ENCODE assay signal across 8 cellular contexts in genomic region chr9:20622330-20623020, GRCh38. TPM values are rescaled to one million over a fixed set of nuclear protein-coding genes. Genes with fewer than 3 reads are reported as not detected.
DNase-seq lines count a peak whose midpoint lies in the region; ATAC-seq and TF ChIP-seq lines count a peak whose summit lies in the region.

Gene MLLT3 (minus strand): TSS chr9:20622499.

- DNase-seq in AG08395 (ENCODE audit: low spot score) (peak; percentile 99), NCI-H2227 treated with DMSO at 0.1 percent for 48 hours (lab: John Stamatoyannopoulos, UW) (peak; percentile 96), chondrocyte (ENCODE audit: low spot score) (peak; percentile 96), kidney glomerular epithelial cell (lab: John Stamatoyannopoulos, UW) (peak; percentile 91)
- peak; percentile 96 for DNase-seq in activated CD4-positive, alpha-beta T cell treated with anti-CD3 and anti-CD28 coated beads for 1 hour
- peak; percentile 94 to 95 for DNase-seq in stimulated activated CD4-positive, alpha-beta T cell treated with anti-CD3 and anti-CD28 coated beads, Interleukin-15, amount 100 ng/mL, for 48 hours (ENCODE audit: low read depth in 2 of 2)

- peaks cover 35% of the 10 kb centered on the region for H3K4me1 Mint-ChIP-seq in chondrocyte (ENCODE audit: low read depth)

- peak within 1 kb of the TSS; percentile 72 for H3K27ac Mint-ChIP-seq in chondrocyte (ENCODE audit: unreplicated experiment)

- H3K4me3 Mint-ChIP-seq in chondrocyte (ENCODE audit: unreplicated experiment): peak within 1 kb of the TSS; percentile 89

- no peak for TF ChIP-seq CTCF in chondrocyte (IDR thresholded peaks at IDR 0.05)

- peak; percentile 80 for ATAC-seq in GM18909 (IDR thresholded peaks at IDR 0.05; ENCODE audit: poor library complexity, unreplicated experiment)
- ATAC-seq in HG03159 (IDR thresholded peaks at IDR 0.05; ENCODE audit: unreplicated experiment): peak; percentile 74

- H3K27me3 Mint-ChIP-seq in chondrocyte (ENCODE audit: low read depth): no peaks in the 10 kb centered on the region

- H3K36me3 Mint-ChIP-seq in chondrocyte (ENCODE audit: low read depth): no peaks in the 10 kb centered on the region

- H3K9me3 Mint-ChIP-seq in chondrocyte (ENCODE audit: low read depth): no peaks in the 10 kb centered on the region

RNA-seq across cellular contexts. Expression of gene MLLT3, which starts in this region (rescaled TPM):
- 7.7 to 28.9 TPM (median 9.7 TPM) in 3 replicates for total RNA-seq in chondrocyte

Comparison
In these comparisons a context has a peak if more than half of its experiments do, and no peak if none do; other contexts are left out.
1. Peak in every context shown above with its lines: DNase-seq and ATAC-seq.